In the genomic region with DNA sequence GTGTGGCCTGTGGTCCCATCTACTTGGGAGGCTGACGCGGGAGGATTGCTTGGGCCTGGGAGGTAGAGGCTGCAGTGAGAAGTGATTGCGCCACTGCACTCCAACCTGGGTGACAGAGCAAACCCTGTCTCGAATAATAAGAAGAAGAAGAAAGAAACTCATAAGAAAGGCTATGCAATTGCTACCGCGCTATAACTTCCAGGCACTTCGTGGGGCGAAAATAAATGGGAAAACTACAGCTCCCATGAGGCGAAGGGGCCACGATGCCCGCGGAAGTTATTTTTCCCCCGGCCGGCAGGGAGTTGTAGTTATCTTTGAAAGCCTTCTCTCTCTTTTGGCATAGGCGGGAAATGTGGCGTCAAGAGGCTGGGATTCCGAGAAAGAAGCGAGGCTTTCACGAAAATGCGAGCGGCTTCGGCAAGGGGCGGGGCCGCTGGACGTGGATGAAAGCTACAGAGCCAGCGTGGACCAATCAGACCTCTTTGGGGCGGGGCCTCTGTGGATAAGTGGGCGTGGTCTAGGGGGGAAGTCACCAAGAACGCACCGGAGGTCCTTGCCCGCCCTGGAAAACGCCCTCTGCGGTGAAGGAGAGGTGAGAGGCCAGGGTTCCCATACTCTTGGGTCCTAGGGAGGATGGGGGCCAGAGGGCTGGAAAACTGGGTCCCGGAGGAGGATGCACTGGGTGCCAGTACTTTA, we compare ENCODE assay signal across 1 cellular context.
TF ChIP-seq lines count a peak whose summit lies in the region.

Gene NUCB1 (plus strand): TSS at position 532 of the 696 bp plus-strand sequence. CDS start 485 bp downstream, outside the sequence.

TF ChIP-seq in K562, 482 proteins besides CTCF, POLR2A, EP300 and RAD21 (continued from another document and continues in another):
- TF ChIP-seq, protein P1, sequence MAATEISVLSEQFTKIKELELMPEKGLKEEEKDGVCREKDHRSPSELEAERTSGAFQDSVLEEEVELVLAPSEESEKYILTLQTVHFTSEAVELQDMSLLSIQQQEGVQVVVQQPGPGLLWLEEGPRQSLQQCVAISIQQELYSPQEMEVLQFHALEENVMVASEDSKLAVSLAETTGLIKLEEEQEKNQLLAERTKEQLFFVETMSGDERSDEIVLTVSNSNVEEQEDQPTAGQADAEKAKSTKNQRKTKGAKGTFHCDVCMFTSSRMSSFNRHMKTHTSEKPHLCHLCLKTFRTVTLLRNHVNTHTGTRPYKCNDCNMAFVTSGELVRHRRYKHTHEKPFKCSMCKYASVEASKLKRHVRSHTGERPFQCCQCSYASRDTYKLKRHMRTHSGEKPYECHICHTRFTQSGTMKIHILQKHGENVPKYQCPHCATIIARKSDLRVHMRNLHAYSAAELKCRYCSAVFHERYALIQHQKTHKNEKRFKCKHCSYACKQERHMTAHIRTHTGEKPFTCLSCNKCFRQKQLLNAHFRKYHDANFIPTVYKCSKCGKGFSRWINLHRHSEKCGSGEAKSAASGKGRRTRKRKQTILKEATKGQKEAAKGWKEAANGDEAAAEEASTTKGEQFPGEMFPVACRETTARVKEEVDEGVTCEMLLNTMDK (IDR thresholded peaks at IDR 0.05; ENCODE audit: borderline replicate concordance, insufficient read depth, low read depth, low read length, poor library complexity, severe bottlenecking): peak; percentile 53
- TF ChIP-seq, protein P2, sequence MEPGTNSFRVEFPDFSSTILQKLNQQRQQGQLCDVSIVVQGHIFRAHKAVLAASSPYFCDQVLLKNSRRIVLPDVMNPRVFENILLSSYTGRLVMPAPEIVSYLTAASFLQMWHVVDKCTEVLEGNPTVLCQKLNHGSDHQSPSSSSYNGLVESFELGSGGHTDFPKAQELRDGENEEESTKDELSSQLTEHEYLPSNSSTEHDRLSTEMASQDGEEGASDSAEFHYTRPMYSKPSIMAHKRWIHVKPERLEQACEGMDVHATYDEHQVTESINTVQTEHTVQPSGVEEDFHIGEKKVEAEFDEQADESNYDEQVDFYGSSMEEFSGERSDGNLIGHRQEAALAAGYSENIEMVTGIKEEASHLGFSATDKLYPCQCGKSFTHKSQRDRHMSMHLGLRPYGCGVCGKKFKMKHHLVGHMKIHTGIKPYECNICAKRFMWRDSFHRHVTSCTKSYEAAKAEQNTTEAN (CRISPR knock-in tag; IDR thresholded peaks at IDR 0.05): no peak
- TF ChIP-seq ZBTB2 (IDR thresholded peaks at IDR 0.05): no peak
- peak; percentile 90 for TF ChIP-seq NR2C2 (CRISPR knock-in tag; IDR thresholded peaks at IDR 0.05)
- TF ChIP-seq NR2C2 (tag; IDR thresholded peaks at IDR 0.05): peak; percentile 99
- TF ChIP-seq ZNF174 (CRISPR knock-in tag; IDR thresholded peaks at IDR 0.05): no peak
- no peak for TF ChIP-seq SNIP1 (IDR thresholded peaks at IDR 0.05; ENCODE audit: low read depth)
- TF ChIP-seq SRSF1 (IDR thresholded peaks at IDR 0.05; ENCODE audit: low read depth, low read length): no peak
- TF ChIP-seq KDM5B (IDR thresholded peaks at IDR 0.05; ENCODE audit: insufficient replicate concordance, low read depth, low read length): peak; percentile 28
- TF ChIP-seq NFRKB (IDR thresholded peaks at IDR 0.05; ENCODE audit: low read depth): no peak
- TF ChIP-seq ZNF551 (CRISPR knock-in tag; IDR thresholded peaks at IDR 0.05): no peak
- TF ChIP-seq MYNN (IDR thresholded peaks at IDR 0.05): 0 out of 2 replicates have a peak, but pooled peaks have one; percentile 52
- no peak for TF ChIP-seq MYNN (CRISPR knock-in tag; IDR thresholded peaks at IDR 0.05)
- TF ChIP-seq ILF3 (IDR thresholded peaks at IDR 0.05; ENCODE audit: borderline replicate concordance): no peak
- TF ChIP-seq POLR2AphosphoS2 (IDR thresholded peaks at IDR 0.05; ENCODE audit: low read length): no peak
- TF ChIP-seq PRPF4 (IDR thresholded peaks at IDR 0.05; ENCODE audit: insufficient read depth, low read depth, low read length, poor library complexity, severe bottlenecking): no peak
- TF ChIP-seq RBM14 (IDR thresholded peaks at IDR 0.05; ENCODE audit: borderline replicate concordance, insufficient read depth, low read depth, low read length): no peak
- no peak for TF ChIP-seq DDX20 (tag; IDR thresholded peaks at IDR 0.05; ENCODE audit: low read depth)
- no peak for TF ChIP-seq PPARD (CRISPR knock-in tag; IDR thresholded peaks at IDR 0.05)
- TF ChIP-seq SMAD1 (IDR thresholded peaks at IDR 0.05; ENCODE audit: low read depth, low read length, partially characterized antibody): no peak
- TF ChIP-seq NFIC (IDR thresholded peaks at IDR 0.05): 0 out of 2 replicates have a peak, but pooled peaks have one; percentile 59
- TF ChIP-seq HMG20A (CRISPR knock-in tag; conservative IDR thresholded peaks at IDR 0.05): no peak
- TF ChIP-seq MTA1 (IDR thresholded peaks at IDR 0.05; ENCODE audit: borderline replicate concordance): no peak
- no peak for TF ChIP-seq BRD4 (IDR thresholded peaks at IDR 0.05)
- TF ChIP-seq SMARCB1 (IDR thresholded peaks at IDR 0.05; ENCODE audit: insufficient read length, low read depth): no peak
- TF ChIP-seq ZBTB1 (CRISPR knock-in tag; IDR thresholded peaks at IDR 0.05; ENCODE audit: borderline replicate concordance, low read depth): no peak
- TF ChIP-seq RBM39 (optimal IDR thresholded peaks at IDR 0.05; ENCODE audit: low read depth, low read length): no peak
- TF ChIP-seq, protein P3, sequence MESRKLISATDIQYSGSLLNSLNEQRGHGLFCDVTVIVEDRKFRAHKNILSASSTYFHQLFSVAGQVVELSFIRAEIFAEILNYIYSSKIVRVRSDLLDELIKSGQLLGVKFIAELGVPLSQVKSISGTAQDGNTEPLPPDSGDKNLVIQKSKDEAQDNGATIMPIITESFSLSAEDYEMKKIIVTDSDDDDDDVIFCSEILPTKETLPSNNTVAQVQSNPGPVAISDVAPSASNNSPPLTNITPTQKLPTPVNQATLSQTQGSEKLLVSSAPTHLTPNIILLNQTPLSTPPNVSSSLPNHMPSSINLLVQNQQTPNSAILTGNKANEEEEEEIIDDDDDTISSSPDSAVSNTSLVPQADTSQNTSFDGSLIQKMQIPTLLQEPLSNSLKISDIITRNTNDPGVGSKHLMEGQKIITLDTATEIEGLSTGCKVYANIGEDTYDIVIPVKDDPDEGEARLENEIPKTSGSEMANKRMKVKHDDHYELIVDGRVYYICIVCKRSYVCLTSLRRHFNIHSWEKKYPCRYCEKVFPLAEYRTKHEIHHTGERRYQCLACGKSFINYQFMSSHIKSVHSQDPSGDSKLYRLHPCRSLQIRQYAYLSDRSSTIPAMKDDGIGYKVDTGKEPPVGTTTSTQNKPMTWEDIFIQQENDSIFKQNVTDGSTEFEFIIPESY (CRISPR knock-in tag; IDR thresholded peaks at IDR 0.05): no peak
- TF ChIP-seq MEF2A (IDR thresholded peaks at IDR 0.05; ENCODE audit: control insufficient read depth, low read depth, low read length): no peak
- TF ChIP-seq E2F3 (CRISPR knock-in tag; IDR thresholded peaks at IDR 0.05): peak; percentile 72; the same call in 1 of the 2 replicates
- no peak for TF ChIP-seq ZNF445 (CRISPR knock-in tag; IDR thresholded peaks at IDR 0.05; ENCODE audit: low read depth)
- no peak for TF ChIP-seq MECOM (CRISPR knock-in tag; IDR thresholded peaks at IDR 0.05)
- TF ChIP-seq RAD51 (IDR thresholded peaks at IDR 0.05; ENCODE audit: borderline replicate concordance, low read depth): no peak
- TF ChIP-seq CREB3 (tag; conservative IDR thresholded peaks at IDR 0.05; ENCODE audit: low read depth): no peak
- TF ChIP-seq, protein P4, sequence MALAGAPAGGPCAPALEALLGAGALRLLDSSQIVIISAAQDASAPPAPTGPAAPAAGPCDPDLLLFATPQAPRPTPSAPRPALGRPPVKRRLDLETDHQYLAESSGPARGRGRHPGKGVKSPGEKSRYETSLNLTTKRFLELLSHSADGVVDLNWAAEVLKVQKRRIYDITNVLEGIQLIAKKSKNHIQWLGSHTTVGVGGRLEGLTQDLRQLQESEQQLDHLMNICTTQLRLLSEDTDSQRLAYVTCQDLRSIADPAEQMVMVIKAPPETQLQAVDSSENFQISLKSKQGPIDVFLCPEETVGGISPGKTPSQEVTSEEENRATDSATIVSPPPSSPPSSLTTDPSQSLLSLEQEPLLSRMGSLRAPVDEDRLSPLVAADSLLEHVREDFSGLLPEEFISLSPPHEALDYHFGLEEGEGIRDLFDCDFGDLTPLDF (CRISPR knock-in tag; IDR thresholded peaks at IDR 0.05): peak; percentile 96
- TF ChIP-seq, protein P5, sequence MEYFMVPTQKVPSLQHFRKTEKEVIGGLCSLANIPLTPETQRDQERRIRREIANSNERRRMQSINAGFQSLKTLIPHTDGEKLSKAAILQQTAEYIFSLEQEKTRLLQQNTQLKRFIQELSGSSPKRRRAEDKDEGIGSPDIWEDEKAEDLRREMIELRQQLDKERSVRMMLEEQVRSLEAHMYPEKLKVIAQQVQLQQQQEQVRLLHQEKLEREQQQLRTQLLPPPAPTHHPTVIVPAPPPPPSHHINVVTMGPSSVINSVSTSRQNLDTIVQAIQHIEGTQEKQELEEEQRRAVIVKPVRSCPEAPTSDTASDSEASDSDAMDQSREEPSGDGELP (CRISPR knock-in tag; IDR thresholded peaks at IDR 0.05; ENCODE audit: borderline replicate concordance): peak; percentile 78; the same call in 1 of the 2 replicates
- TF ChIP-seq TBL1XR1 (IDR thresholded peaks at IDR 0.05; ENCODE audit: low read length in 2 of 2): peak in 1 of 2 experiments; percentile 47; a peak in 1 of 4 replicates
- TF ChIP-seq OTX1 (CRISPR knock-in tag; IDR thresholded peaks at IDR 0.05): no peak
- TF ChIP-seq ZNF561 (CRISPR knock-in tag; conservative IDR thresholded peaks at IDR 0.05): no peak
- TF ChIP-seq ATF7 (IDR thresholded peaks at IDR 0.05): peak; percentile 90
- peak; percentile 56 for TF ChIP-seq POLR2G (IDR thresholded peaks at IDR 0.05; ENCODE audit: low read depth, low read length)
- TF ChIP-seq KHSRP (IDR thresholded peaks at IDR 0.05): no peak
- peak; percentile 88; the same call in 1 of the 2 replicates for TF ChIP-seq RB1 (IDR thresholded peaks at IDR 0.05; ENCODE audit: low read depth)
- TF ChIP-seq ARID3B (CRISPR knock-in tag; IDR thresholded peaks at IDR 0.05; ENCODE audit: borderline replicate concordance): no peak
- TF ChIP-seq FOXP4 (CRISPR knock-in tag; IDR thresholded peaks at IDR 0.05; ENCODE audit: borderline replicate concordance): no peak
- TF ChIP-seq FOXA1 (IDR thresholded peaks at IDR 0.05; ENCODE audit: borderline replicate concordance): no peak
- peak; percentile 38; the same call in 1 of the 2 replicates for TF ChIP-seq ETV1 (tag; conservative IDR thresholded peaks at IDR 0.05; ENCODE audit: low read depth)
- TF ChIP-seq, protein P6, sequence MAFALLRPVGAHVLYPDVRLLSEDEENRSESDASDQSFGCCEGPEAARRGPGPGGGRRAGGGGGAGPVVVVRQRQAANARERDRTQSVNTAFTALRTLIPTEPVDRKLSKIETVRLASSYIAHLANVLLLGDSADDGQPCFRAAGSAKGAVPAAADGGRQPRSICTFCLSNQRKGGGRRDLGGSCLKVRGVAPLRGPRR (CRISPR knock-in tag; IDR thresholded peaks at IDR 0.05): no peak
- no peak for TF ChIP-seq IFI16 (CRISPR knock-in tag; IDR thresholded peaks at IDR 0.05)
- TF ChIP-seq TEAD1 (CRISPR knock-in tag; IDR thresholded peaks at IDR 0.05): peak in 1 of 2 experiments; percentile 78; a peak in 2 of 4 replicates
- TF ChIP-seq CTBP1 (IDR thresholded peaks at IDR 0.05; ENCODE audit: borderline replicate concordance): peak; percentile 63; the same call in 1 of the 2 replicates
- 0 out of 2 replicates have a peak, but pooled peaks have one; percentile 50 for TF ChIP-seq ZNF444 (CRISPR knock-in tag; IDR thresholded peaks at IDR 0.05)
